ENCODE assay signal across 26 cellular contexts in the genomic region with DNA sequence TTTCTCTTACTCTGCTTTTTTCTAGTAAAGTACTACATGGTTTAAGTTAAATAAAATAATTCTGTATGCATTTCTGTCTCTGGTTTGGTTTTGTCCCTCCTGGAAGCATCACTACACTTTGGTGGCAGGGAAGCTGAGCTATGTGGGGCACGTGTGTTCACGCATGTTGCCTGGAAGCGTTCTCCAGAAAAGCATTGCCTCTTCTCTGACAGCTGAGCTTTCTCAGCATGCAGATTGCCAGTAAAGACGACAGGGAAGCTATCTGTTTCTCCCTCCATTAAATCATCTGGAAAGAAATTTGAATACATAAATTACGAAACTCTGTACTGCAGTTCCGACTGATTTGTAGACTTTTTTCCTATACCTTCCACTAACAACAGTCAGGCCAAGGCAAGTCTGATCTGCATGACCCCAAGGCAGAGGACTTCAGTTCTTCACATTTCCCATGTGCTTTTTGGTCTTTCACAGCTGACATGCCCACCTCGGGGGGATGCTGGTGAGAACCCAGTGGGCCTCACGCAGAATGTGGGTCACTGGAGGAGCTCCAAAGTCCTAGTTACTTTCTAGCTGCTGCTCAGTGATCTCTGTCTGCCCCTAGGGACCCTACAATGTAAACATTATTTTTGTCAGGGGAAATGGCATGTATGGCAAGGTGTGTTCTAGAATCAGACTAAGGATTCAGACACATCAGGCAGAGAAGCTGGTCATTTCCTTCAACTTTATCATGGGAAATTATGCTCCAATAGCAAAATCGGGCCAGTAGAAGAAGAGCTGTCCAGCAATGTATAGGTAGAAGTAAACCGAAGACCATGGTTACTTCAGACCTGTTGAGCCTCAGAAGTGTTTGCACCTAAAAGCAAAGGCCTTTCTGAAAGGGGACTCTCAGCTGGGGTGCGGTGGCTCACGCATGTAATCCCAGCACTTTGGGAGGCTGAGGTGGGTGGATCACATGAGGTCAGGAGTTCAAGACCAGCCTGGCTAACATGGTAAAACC. TPM values are rescaled to one million over a fixed set of nuclear protein-coding genes. Genes with fewer than 3 reads are reported as not detected.
"Had no signal": no experiment of that assay in that cellular context is flagged by ENCODE, and none has a peak within 500 bp of the region (broad histone marks: within the 10 kb centered on the region; RNA-seq: fewer than 3 reads in every experiment).

No MANE protein-coding gene starts in this region.

- H3K4me2 ChIP-seq: neural progenitor cell had no signal

- H3K9ac ChIP-seq: neural progenitor cell had no signal

- ATAC-seq: activated T-helper 17 cell treated with anti-CD3 and anti-CD28 coated beads, Interleukin-2, amount 50 U/mL, for 72 hours; left lung; right cardiac atrium had no signal

- H3K36me3 ChIP-seq: prostate gland had no signal

- DNase-seq: activated CD4-positive, alpha-beta memory T cell treated with anti-CD3 and anti-CD28 coated beads, Interleukin-2, amount 10 ng/mL, durations not matched to agents 7 days and 5 days; activated CD4-positive, alpha-beta T cell treated with anti-CD3 and anti-CD28 coated beads for 48 hours; activated CD4-positive, CD25-positive, alpha-beta regulatory T cell; activated naive CD4-positive, alpha-beta T cell; activated naive CD8-positive, alpha-beta T cell treated with anti-CD3 and anti-CD28 coated beads for 36 hours; activated T-cell treated with anti-CD3 and anti-CD28 coated beads, Interleukin-2, amount 50 U/mL, for 1 hour; amygdala; foreskin keratinocyte; left lung; mammary epithelial cell; right cardiac atrium; small intestine; stimulated activated CD4-positive, alpha-beta T cell treated with anti-CD3 and anti-CD28 coated beads, Interleukin-15, amount 100 ng/mL, for 24 hours; stimulated activated CD4-positive, alpha-beta T cell treated with anti-CD3 and anti-CD28 coated beads, Interleukin-2, amount 100 ng/mL, for 48 hours; T1000; transverse colon had no signal

- H3K4me3 ChIP-seq: cardiac muscle cell, left lung, neural progenitor cell, prostate gland, transverse colon had no signal

- H3K27me3 ChIP-seq: cardiac muscle cell, foreskin keratinocyte, left lung, neural progenitor cell, transverse colon had no signal

- FAIRE-seq: keratinocyte, small intestine had no signal

- H3K9me3 ChIP-seq: prostate gland, transverse colon had no signal

- H3K4me1 ChIP-seq: foreskin keratinocyte, left lung, neural progenitor cell, prostate gland had no signal

- H3K27ac ChIP-seq: cardiac muscle cell, epithelial cell of prostate, foreskin keratinocyte, left lung, neural progenitor cell, prostate gland, transverse colon had no signal

RNA-seq across cellular contexts. Expression of a gene that starts 42.8 kb away (rescaled TPM):
- total RNA-seq: activated CD4-positive, alpha-beta memory T cell treated with anti-CD3 and anti-CD28 coated beads, Interleukin-2, amount 10 ng/mL, durations not matched to agents 7 days and 5 days; activated naive CD8-positive, alpha-beta T cell treated with anti-CD3 and anti-CD28 coated beads for 36 hours; activated T-helper 17 cell treated with anti-CD3 and anti-CD28 coated beads, Interleukin-2, amount 50 U/mL, for 72 hours; cardiac muscle cell; fibroblast of lung; foreskin keratinocyte; left lung; mammary epithelial cell; myocyte; osteocyte; T-helper 1 cell treated with Interleukin-12 subunit alpha and Interleukin-12 subunit beta and Interleukin-4 antibody, amounts not matched to agents 30 ng/mL and 1 ng/mL, for 36 hours; transverse colon had no signal
